In genomic region chr4:110107868-110108267, GRCh38 we compare ENCODE assay signal across 17 cellular contexts.
DNase-seq lines count a peak whose midpoint lies in the region; ATAC-seq and TF ChIP-seq lines count a peak whose summit lies in the region.
"Had no signal": no experiment of that assay in that cellular context is flagged by ENCODE, and none has a peak within 500 bp of the region (broad histone marks: within the 10 kb centered on the region; RNA-seq: fewer than 3 reads in every experiment).

No MANE protein-coding gene starts in this region.

- H3K36me3 Mint-ChIP-seq in activated CD4-positive, alpha-beta T cell treated with anti-CD3 and anti-CD28 coated beads, Interleukin-2, amount 10 ng/mL, durations not matched to agents 7 days and 5 days (ENCODE audit: low read depth) = peaks cover 8% of the 10 kb centered on the region
- H3K36me3 Mint-ChIP-seq: CD4-positive, CD25-positive, alpha-beta regulatory T cell had no signal

- peaks cover 5% of the 10 kb centered on the region for H3K4me1 Mint-ChIP-seq in activated CD4-positive, alpha-beta T cell treated with anti-CD3 and anti-CD28 coated beads, Interleukin-2, amount 10 ng/mL, durations not matched to agents 7 days and 5 days
- H3K4me1 Mint-ChIP-seq: naive thymus-derived CD8-positive, alpha-beta T cell had no signal

- H3K4me3 ChIP-seq in NB4 (ENCODE audit: low read depth, low read length) = no peak overlapping the region
- H3K4me3 ChIP-seq in choroid plexus epithelial cell (ENCODE audit: low read depth, low read length) = no peak overlapping the region
- H3K4me3 ChIP-seq in skeletal muscle cell (ENCODE audit: low read depth, low read length) = no peak overlapping the region
- H3K4me3 ChIP-seq: MG63, transverse colon had no signal

- no peaks in the 10 kb centered on the region for H3K27me3 Mint-ChIP-seq in activated CD4-positive, alpha-beta T cell treated with anti-CD3 and anti-CD28 coated beads, Interleukin-2, amount 10 ng/mL, durations not matched to agents 7 days and 5 days
- H3K27me3 Mint-ChIP-seq: naive thymus-derived CD8-positive, alpha-beta T cell; stimulated activated naive B cell treated with anti-CD40 and anti-IgM and Interleukin-4, amounts not matched to agents 10 μg/mL and 1 μg/mL and 100 μg/mL, for 72 hours had no signal

- no peak for TF ChIP-seq POLR2A in NB4 (IDR thresholded peaks at IDR 0.05; ENCODE audit: extremely low read depth, insufficient read length)

- POLR2A ChIA-PET in activated CD4-positive, alpha-beta T cell treated with anti-CD3 and anti-CD28 coated beads, Interleukin-2, amount 10 ng/mL, durations not matched to agents 7 days and 5 days (lab: Charles Lee) = no interaction called here

- peaks cover 3% of the 10 kb centered on the region for H3K9me3 Mint-ChIP-seq in activated CD4-positive, alpha-beta T cell treated with anti-CD3 and anti-CD28 coated beads, Interleukin-2, amount 10 ng/mL, durations not matched to agents 7 days and 5 days
- H3K9me3 Mint-ChIP-seq: naive thymus-derived CD8-positive, alpha-beta T cell had no signal

- no peak overlapping the region for H3K4me3 Mint-ChIP-seq in activated CD4-positive, alpha-beta T cell treated with anti-CD3 and anti-CD28 coated beads, Interleukin-2, amount 10 ng/mL, durations not matched to agents 7 days and 5 days
- H3K4me3 Mint-ChIP-seq: CD4-positive, CD25-positive, alpha-beta regulatory T cell; naive thymus-derived CD8-positive, alpha-beta T cell; stimulated activated naive B cell treated with anti-CD40 and anti-IgM and Interleukin-4, amounts not matched to agents 10 μg/mL and 1 μg/mL and 100 μg/mL, for 72 hours had no signal

- DNase-seq in EL (peak; percentile 21), NB4 (ENCODE audit: low read depth) (peak; percentile 28), choroid plexus epithelial cell (ENCODE audit: low read depth) (peak; percentile 74), skeletal muscle cell (ENCODE audit: low read depth) (peak; percentile 45), HuH-7.5 (ENCODE audit: low spot score) (no peak), AG08396 (ENCODE audit: low spot score) (no peak)
- DNase-seq in activated CD4-positive, alpha-beta T cell treated with anti-CD3 and anti-CD28 coated beads, Interleukin-2, amount 10 ng/mL, durations not matched to agents 7 days and 5 days = no peak
- DNase-seq: activated gamma-delta T cell; CD4-positive, CD25-positive, alpha-beta regulatory T cell; MG63; naive thymus-derived CD8-positive, alpha-beta T cell; NCI-H2029; NCI-H526; stimulated activated naive B cell treated with anti-CD40 and anti-IgM and Interleukin-4, amounts not matched to agents 10 μg/mL and 1 μg/mL and 100 μg/mL, for 72 hours; transverse colon had no signal

- H3K27ac Mint-ChIP-seq in activated CD4-positive, alpha-beta T cell treated with anti-CD3 and anti-CD28 coated beads, Interleukin-2, amount 10 ng/mL, durations not matched to agents 7 days and 5 days = no peak overlapping the region
- H3K27ac Mint-ChIP-seq: CD4-positive, CD25-positive, alpha-beta regulatory T cell; naive thymus-derived CD8-positive, alpha-beta T cell; stimulated activated naive B cell treated with anti-CD40 and anti-IgM and Interleukin-4, amounts not matched to agents 10 μg/mL and 1 μg/mL and 100 μg/mL, for 72 hours had no signal

- TF ChIP-seq CTCF in NB4 (IDR thresholded peaks at IDR 0.05; ENCODE audit: low read depth, low read length) = no peak
- TF ChIP-seq CTCF in choroid plexus epithelial cell (conservative IDR thresholded peaks at IDR 0.05; ENCODE audit: low read depth, low read length) = no peak

- no peak for ATAC-seq in HG02970 (IDR thresholded peaks at IDR 0.05; ENCODE audit: low FRiP score, unreplicated experiment)
- ATAC-seq: HCT116; naive thymus-derived CD8-positive, alpha-beta T cell had no signal

- CTCF ChIA-PET in activated CD4-positive, alpha-beta T cell treated with anti-CD3 and anti-CD28 coated beads, Interleukin-2, amount 10 ng/mL, durations not matched to agents 7 days and 5 days (lab: Charles Lee) = interaction anchor here (1.1 kb wide), 1 partner anchor 19 kb away, joined by 3 read pairs; no protein-coding TSS in a partner anchor

Comparison
In these comparisons a context has a peak if more than half of its experiments do, and no peak if none do; other contexts are left out.
1. DNase-seq: peak in EL (single experiment), NB4 (single experiment), choroid plexus epithelial cell (single experiment) and skeletal muscle cell (single experiment); none in activated CD4-positive, alpha-beta T cell treated with anti-CD3 and anti-CD28 coated beads, Interleukin-2, amount 10 ng/mL, durations not matched to agents 7 days and 5 days (single experiment), HuH-7.5 (single experiment) and AG08396 (single experiment).